In the genomic region with DNA sequence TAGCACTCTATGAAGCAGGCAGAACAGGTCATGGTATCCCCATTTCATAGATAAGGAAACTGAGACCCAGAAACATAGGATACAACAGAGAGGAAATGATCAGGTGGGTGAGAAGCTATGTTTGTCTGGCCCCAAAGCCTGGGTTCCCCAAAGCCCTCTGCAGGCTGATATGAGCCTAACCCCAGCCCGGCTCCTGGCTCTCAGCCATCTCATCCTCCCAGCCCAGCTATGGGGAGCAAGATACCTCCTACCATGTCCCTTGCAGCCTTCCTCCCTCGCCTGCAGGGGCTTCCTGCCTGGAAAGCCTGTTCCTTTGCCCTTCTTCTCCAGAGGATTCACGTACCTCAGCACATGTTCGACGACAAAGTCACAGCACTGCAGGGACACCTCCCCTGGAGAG, we compare ENCODE assay signal across 1 cellular context. TPM values are rescaled to one million over a fixed set of nuclear protein-coding genes. Genes with fewer than 3 reads are reported as not detected.
"Had no signal": no experiment of that assay in that cellular context is flagged by ENCODE, and none has a peak within 500 bp of the region (broad histone marks: within the 10 kb centered on the region; RNA-seq: fewer than 3 reads in every experiment).

No MANE protein-coding gene starts in this region.

RNA-seq across cellular contexts. Expression of a gene that starts 26.3 kb away (rescaled TPM):
- total RNA-seq: smooth muscle cell had no signal

RNA-seq across cellular contexts. Expression of a gene that starts 43.8 kb away (rescaled TPM):
- total RNA-seq: smooth muscle cell had no signal
- polyA plus RNA-seq: smooth muscle cell had no signal
